In the genomic region with DNA sequence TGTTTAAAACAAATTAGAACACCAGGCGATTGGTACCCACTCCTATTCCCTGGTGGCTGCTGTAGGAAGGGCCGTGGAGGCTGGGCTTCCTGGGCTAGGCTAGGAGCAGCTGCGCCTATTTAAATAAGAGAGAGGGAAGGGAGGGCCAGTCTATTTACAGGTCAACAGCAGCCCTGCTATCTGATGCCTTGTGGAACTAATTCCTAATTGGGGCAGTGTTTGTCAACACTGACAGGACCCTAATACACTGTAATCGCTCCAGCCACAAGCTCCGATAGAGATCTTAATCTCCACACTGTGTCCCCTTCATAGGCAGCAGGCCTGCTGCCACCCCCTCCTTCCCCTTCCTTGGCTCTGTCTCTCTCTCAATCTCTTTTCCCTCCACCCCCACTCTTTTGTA, we compare ENCODE assay signal across 2 cellular contexts.
TF ChIP-seq lines count a peak whose summit lies in the region.

No MANE protein-coding gene starts in this region.

TF ChIP-seq in SK-N-SH, 30 proteins besides CTCF, POLR2A, EP300 and RAD21 (continued from another document):
- TF ChIP-seq IRF3 (IDR thresholded peaks at IDR 0.05; ENCODE audit: low read depth, low read length) (no peak), USF2 (IDR thresholded peaks at IDR 0.05; ENCODE audit: borderline replicate concordance, low read depth, low read length) (no peak), GATA2 (CRISPR knock-in tag; IDR thresholded peaks at IDR 0.05) (peak; percentile 84)

TF ChIP-seq in SK-N-SH treated with all-trans-retinoic acid at 6 μM for 48 hours, 23 proteins besides CTCF, POLR2A, EP300 and RAD21 (continued from another document):
- TF ChIP-seq POU6F1 (CRISPR knock-in tag; IDR thresholded peaks at IDR 0.05; ENCODE audit: borderline replicate concordance, low read depth) (no peak), ZNF565 (CRISPR knock-in tag; conservative IDR thresholded peaks at IDR 0.05; ENCODE audit: low read depth) (no peak), RARB (CRISPR knock-in tag; IDR thresholded peaks at IDR 0.05) (no peak), GLIS3 (CRISPR knock-in tag; IDR thresholded peaks at IDR 0.05) (no peak), BACH2 (CRISPR knock-in tag; IDR thresholded peaks at IDR 0.05; ENCODE audit: borderline replicate concordance) (no peak), ZNF8 (CRISPR knock-in tag; IDR thresholded peaks at IDR 0.05) (no peak), ZFP30 (CRISPR knock-in tag; IDR thresholded peaks at IDR 0.05) (no peak), ESRRG (CRISPR knock-in tag; IDR thresholded peaks at IDR 0.05) (no peak), PPARA (CRISPR knock-in tag; IDR thresholded peaks at IDR 0.05; ENCODE audit: borderline replicate concordance) (no peak), TCF4 (CRISPR knock-in tag; IDR thresholded peaks at IDR 0.05; ENCODE audit: borderline replicate concordance) (no peak; the same call in 1 of the 2 replicates), PATZ1 (CRISPR knock-in tag; IDR thresholded peaks at IDR 0.05; ENCODE audit: borderline replicate concordance) (no peak)
- TF ChIP-seq, protein P1, sequence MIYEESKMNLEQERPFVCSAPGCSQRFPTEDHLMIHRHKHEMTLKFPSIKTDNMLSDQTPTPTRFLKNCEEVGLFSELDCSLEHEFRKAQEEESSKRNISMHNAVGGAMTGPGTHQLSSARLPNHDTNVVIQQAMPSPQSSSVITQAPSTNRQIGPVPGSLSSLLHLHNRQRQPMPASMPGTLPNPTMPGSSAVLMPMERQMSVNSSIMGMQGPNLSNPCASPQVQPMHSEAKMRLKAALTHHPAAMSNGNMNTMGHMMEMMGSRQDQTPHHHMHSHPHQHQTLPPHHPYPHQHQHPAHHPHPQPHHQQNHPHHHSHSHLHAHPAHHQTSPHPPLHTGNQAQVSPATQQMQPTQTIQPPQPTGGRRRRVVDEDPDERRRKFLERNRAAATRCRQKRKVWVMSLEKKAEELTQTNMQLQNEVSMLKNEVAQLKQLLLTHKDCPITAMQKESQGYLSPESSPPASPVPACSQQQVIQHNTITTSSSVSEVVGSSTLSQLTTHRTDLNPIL (CRISPR knock-in tag; IDR thresholded peaks at IDR 0.05; ENCODE audit: low read depth) = no peak
- TF ChIP-seq, protein P2, sequence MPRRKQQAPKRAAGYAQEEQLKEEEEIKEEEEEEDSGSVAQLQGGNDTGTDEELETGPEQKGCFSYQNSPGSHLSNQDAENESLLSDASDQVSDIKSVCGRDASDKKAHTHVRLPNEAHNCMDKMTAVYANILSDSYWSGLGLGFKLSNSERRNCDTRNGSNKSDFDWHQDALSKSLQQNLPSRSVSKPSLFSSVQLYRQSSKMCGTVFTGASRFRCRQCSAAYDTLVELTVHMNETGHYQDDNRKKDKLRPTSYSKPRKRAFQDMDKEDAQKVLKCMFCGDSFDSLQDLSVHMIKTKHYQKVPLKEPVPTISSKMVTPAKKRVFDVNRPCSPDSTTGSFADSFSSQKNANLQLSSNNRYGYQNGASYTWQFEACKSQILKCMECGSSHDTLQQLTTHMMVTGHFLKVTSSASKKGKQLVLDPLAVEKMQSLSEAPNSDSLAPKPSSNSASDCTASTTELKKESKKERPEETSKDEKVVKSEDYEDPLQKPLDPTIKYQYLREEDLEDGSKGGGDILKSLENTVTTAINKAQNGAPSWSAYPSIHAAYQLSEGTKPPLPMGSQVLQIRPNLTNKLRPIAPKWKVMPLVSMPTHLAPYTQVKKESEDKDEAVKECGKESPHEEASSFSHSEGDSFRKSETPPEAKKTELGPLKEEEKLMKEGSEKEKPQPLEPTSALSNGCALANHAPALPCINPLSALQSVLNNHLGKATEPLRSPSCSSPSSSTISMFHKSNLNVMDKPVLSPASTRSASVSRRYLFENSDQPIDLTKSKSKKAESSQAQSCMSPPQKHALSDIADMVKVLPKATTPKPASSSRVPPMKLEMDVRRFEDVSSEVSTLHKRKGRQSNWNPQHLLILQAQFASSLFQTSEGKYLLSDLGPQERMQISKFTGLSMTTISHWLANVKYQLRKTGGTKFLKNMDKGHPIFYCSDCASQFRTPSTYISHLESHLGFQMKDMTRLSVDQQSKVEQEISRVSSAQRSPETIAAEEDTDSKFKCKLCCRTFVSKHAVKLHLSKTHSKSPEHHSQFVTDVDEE (CRISPR knock-in tag; IDR thresholded peaks at IDR 0.05) = no peak
